Comparison of ENCODE assay signal across 21 cellular contexts in the genomic region with DNA sequence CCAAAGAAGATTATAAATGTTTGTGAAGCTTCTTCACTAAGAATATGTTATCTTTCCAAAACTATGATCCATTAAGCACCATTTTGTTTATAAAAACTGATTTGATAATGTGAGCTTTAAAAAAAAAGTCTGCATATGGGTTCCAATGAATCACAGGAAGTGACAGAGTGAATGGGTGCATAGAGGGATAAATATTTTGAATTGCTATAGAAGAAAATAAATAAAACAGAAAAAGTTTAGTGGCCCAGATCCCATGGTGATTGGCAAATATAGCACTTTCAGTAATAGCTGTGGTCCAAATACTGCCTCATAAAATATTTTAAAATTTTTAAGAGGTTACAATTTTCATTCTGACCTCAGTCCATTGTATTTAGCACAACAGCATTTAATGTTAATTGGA. TPM values are rescaled to one million over a fixed set of nuclear protein-coding genes. Genes with fewer than 3 reads are reported as not detected.
"Had no signal": no experiment of that assay in that cellular context is flagged by ENCODE, and none has a peak within 500 bp of the region (broad histone marks: within the 10 kb centered on the region; RNA-seq: fewer than 3 reads in every experiment).

No MANE protein-coding gene starts in this region.

- DNase-seq: activated CD4-positive, alpha-beta T cell treated with anti-CD3 and anti-CD28 coated beads, Interleukin-2, amount 10 ng/mL, durations not matched to agents 7 days and 5 days; activated CD8-positive, alpha-beta memory T cell treated with anti-CD3 and anti-CD28 coated beads, Interleukin-2, amount 50 U/mL, for 4 hours; activated naive CD4-positive, alpha-beta T cell treated with anti-CD3 and anti-CD28 coated beads for 36 hours; activated naive CD8-positive, alpha-beta T cell treated with anti-CD3 and anti-CD28 coated beads, Interleukin-2, amount 50 U/mL, for 24 hours; activated T-cell treated with anti-CD3 and anti-CD28 coated beads, Interleukin-2, amount 50 U/mL, for 4 hours; anterior cingulate cortex; cortex of kidney; effector CD8-positive, alpha-beta T cell; gastrocnemius medialis; heart left ventricle; kidney glomerular epithelial cell; left ventricle myocardium superior; mucosa of descending colon; naive B cell; retina; stimulated activated naive B cell treated with anti-CD40 and anti-IgM and Interleukin-4, amounts not matched to agents 10 μg/mL and 1 μg/mL and 100 μg/mL, for 72 hours; upper lobe of left lung had no signal

- ATAC-seq: activated CD4-positive, CD25-positive, alpha-beta regulatory T cell treated with anti-CD3 and anti-CD28 coated beads, Interleukin-2, amount 50 U/mL, for 24 hours; activated naive CD8-positive, alpha-beta T cell treated with anti-CD3 and anti-CD28 coated beads, Interleukin-2, amount 50 U/mL, for 24 hours; activated T-cell treated with anti-CD3 and anti-CD28 coated beads, Interleukin-2, amount 50 U/mL, for 4 hours; gastrocnemius medialis; heart left ventricle; left ventricle myocardium superior; mucosa of descending colon; stimulated activated naive B cell treated with anti-CD40 and anti-IgM and Interleukin-4, amounts not matched to agents 10 μg/mL and 1 μg/mL and 100 μg/mL, for 72 hours had no signal

- H3K4me3 ChIP-seq: gastrocnemius medialis, heart left ventricle, mucosa of descending colon, thoracic aorta, upper lobe of left lung had no signal

RNA-seq across cellular contexts. Expression of gene CPA3, which starts 19.2 kb away (rescaled TPM):
- total RNA-seq: activated CD4-positive, alpha-beta T cell treated with anti-CD3 and anti-CD28 coated beads, Interleukin-2, amount 10 ng/mL, durations not matched to agents 7 days and 5 days; activated naive CD4-positive, alpha-beta T cell treated with anti-CD3 and anti-CD28 coated beads for 36 hours; fibroblast of lung; neural crest cell had no signal

RNA-seq across cellular contexts. Expression of gene CPB1, which starts 56.6 kb away (rescaled TPM):
- total RNA-seq: activated CD4-positive, alpha-beta T cell treated with anti-CD3 and anti-CD28 coated beads, Interleukin-2, amount 10 ng/mL, durations not matched to agents 7 days and 5 days; activated naive CD4-positive, alpha-beta T cell treated with anti-CD3 and anti-CD28 coated beads for 36 hours; fibroblast of lung; left ventricle myocardium superior; neural crest cell had no signal
